ENCODE assay signal across 1 cellular context in genomic region chr21:32645261-32646182, GRCh38.
TF ChIP-seq lines count a peak whose summit lies in the region.

No MANE protein-coding gene starts in this region.

TF ChIP-seq in GM23338, 12 proteins besides CTCF, POLR2A, EP300 and RAD21 (continued from another document):
- no peak for TF ChIP-seq ZNF462 (CRISPR knock-in tag; IDR thresholded peaks at IDR 0.05)
- TF ChIP-seq STAT1 (IDR thresholded peaks at IDR 0.05; ENCODE audit: unreplicated experiment), result no peak
- TF ChIP-seq POLR2AphosphoS5 (IDR thresholded peaks at IDR 0.05; ENCODE audit: low read depth), result no peak
- no peak for TF ChIP-seq CREB1 (CRISPR knock-in tag; IDR thresholded peaks at IDR 0.05; ENCODE audit: low read depth)
- no peak for TF ChIP-seq JUNB (IDR thresholded peaks at IDR 0.05; ENCODE audit: unreplicated experiment)
